Comparison of ENCODE assay signal across 23 cellular contexts in the genomic region with DNA sequence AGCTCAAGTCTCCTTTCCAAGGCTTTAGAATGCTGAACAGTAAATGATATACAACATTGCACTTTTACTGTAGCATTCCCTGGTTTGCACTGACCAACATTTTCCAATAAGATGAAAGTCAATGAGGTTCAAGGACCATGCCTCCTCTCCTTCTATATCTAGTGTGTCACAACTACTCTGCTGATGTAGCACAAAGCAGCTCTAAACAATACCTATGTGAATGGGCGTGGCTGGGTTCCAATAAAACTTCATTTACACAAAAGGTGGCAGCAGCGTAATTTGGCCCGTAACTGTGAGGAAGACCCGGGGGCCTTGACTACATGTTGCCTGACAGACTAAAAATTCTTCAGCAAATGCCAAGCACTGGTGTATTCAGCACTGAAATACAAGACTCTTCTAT. TPM values are rescaled to one million over a fixed set of nuclear protein-coding genes. Genes with fewer than 3 reads are reported as not detected.
"Had no signal": no experiment of that assay in that cellular context is flagged by ENCODE, and none has a peak within 500 bp of the region (broad histone marks: within the 10 kb centered on the region; RNA-seq: fewer than 3 reads in every experiment).

No MANE protein-coding gene starts in this region.

- H3K4me1 Mint-ChIP-seq: WTC11 had no signal

- H3K27me3 ChIP-seq: adrenal gland, breast epithelium, gastrocnemius medialis, neural progenitor cell, ovary, suprapubic skin, transverse colon had no signal

- H3K36me3 ChIP-seq: ovary had no signal

- H3K9me3 ChIP-seq: adrenal gland, breast epithelium, gastrocnemius medialis, ovary, psoas muscle, suprapubic skin, transverse colon had no signal

- H3K4me3 ChIP-seq: adrenal gland, breast epithelium, gastrocnemius medialis, neural progenitor cell, ovary, psoas muscle, SK-N-MC, suprapubic skin, transverse colon had no signal

- H2AFZ ChIP-seq: neural progenitor cell had no signal

- H3K4me2 ChIP-seq: neural progenitor cell had no signal

- H3K27ac ChIP-seq: adrenal gland, breast epithelium, neural progenitor cell, ovary, psoas muscle, SK-N-MC, suprapubic skin, transverse colon had no signal

- ATAC-seq: gastrocnemius medialis; psoas muscle; right cardiac atrium; stimulated activated naive CD8-positive, alpha-beta T cell treated with anti-CD3 and anti-CD28 coated beads, Interleukin-15, amount 100 ng/mL, for 72 hours; WTC11 had no signal

- H3K9me3 Mint-ChIP-seq: activated T-cell treated with anti-CD3 and anti-CD28 coated beads, Interleukin-2, amount 50 U/mL, for 24 hours; memory B cell; naive B cell; neural progenitor cell; stimulated activated naive CD8-positive, alpha-beta T cell treated with anti-CD3 and anti-CD28 coated beads, Interleukin-15, amount 100 ng/mL, for 72 hours; WTC11 had no signal

- DNase-seq: activated effector memory CD4-positive, alpha-beta T cell treated with anti-CD3 and anti-CD28 coated beads, Interleukin-2, amount 50 U/mL, for 16 hours; activated T-cell treated with anti-CD3 and anti-CD28 coated beads, Interleukin-2, amount 50 U/mL, for 24 hours; adrenal gland; cortex of kidney; gastrocnemius medialis; head of caudate nucleus; naive B cell; ovary; psoas muscle; right cardiac atrium; stimulated activated CD4-positive, alpha-beta T cell treated with anti-CD3 and anti-CD28 coated beads, Interleukin-2, amount 100 ng/mL, for 24 hours; stimulated activated naive CD8-positive, alpha-beta T cell treated with anti-CD3 and anti-CD28 coated beads, Interleukin-15, amount 100 ng/mL, for 72 hours; transverse colon had no signal

- H3K27ac Mint-ChIP-seq: memory B cell, neural progenitor cell, WTC11 had no signal

- H3K27me3 Mint-ChIP-seq: activated T-cell treated with anti-CD3 and anti-CD28 coated beads, Interleukin-2, amount 50 U/mL, for 24 hours; memory B cell; naive B cell; stimulated activated naive CD8-positive, alpha-beta T cell treated with anti-CD3 and anti-CD28 coated beads, Interleukin-15, amount 100 ng/mL, for 72 hours had no signal

- H3K4me3 Mint-ChIP-seq: activated T-cell treated with anti-CD3 and anti-CD28 coated beads, Interleukin-2, amount 50 U/mL, for 24 hours; memory B cell; naive B cell; neural progenitor cell; stimulated activated naive CD8-positive, alpha-beta T cell treated with anti-CD3 and anti-CD28 coated beads, Interleukin-15, amount 100 ng/mL, for 72 hours; WTC11 had no signal

RNA-seq across cellular contexts. Expression of gene GALR2, which starts 8.8 kb away (rescaled TPM):
- total RNA-seq: adrenal gland, breast epithelium, right cardiac atrium, skeletal muscle tissue had no signal
- polyA plus RNA-seq: keratinocyte, ovary, right cardiac atrium had no signal

RNA-seq across cellular contexts. Expression of gene ZACN, which starts 13.2 kb away (rescaled TPM):
- total RNA-seq: breast epithelium, gastrocnemius medialis, liver, right cardiac atrium, skeletal muscle tissue, suprapubic skin had no signal
- polyA plus RNA-seq: keratinocyte had no signal

RNA-seq across cellular contexts. Expression of gene EVPL, which starts 38.6 kb away (rescaled TPM):
- total RNA-seq: astrocyte had no signal
